Comparison of ENCODE assay signal across 9 cellular contexts in genomic region chr4:169070895-169071218, GRCh38.
A peak's percentile ranks its signal among the peaks of the same experiment; 100 is the strongest.
DNase-seq lines count a peak whose midpoint lies in the region; ATAC-seq, FAIRE-seq and TF ChIP-seq lines count a peak whose summit lies in the region.
"Had no signal": no experiment of that assay in that cellular context is flagged by ENCODE, and none has a peak within 500 bp of the region (broad histone marks: within the 10 kb centered on the region; RNA-seq: fewer than 3 reads in every experiment).

No MANE protein-coding gene starts in this region.

- ATAC-seq in A549, result peak; percentile 79 to 84
- ATAC-seq in left lobe of liver, result peak; percentile 96
- no peak for ATAC-seq in GM21367 (IDR thresholded peaks at IDR 0.05; ENCODE audit: unreplicated experiment)

- in situ Hi-C loops in SK-MEL-5 (cut with HindIII; ENCODE audit: low pct_unique_long_range_greater_than_20kb, low sequenced_read_pairs), result no loop called here

- TF ChIP-seq EP300 in A549 (IDR thresholded peaks at IDR 0.05), result no peak

- CTCF ChIA-PET in A549 (lab: Yijun Ruan, JAX), result interaction anchor here (0.6 to 1.7 kb wide), 3 partner anchors 25 to 46 kb away, joined by 3 to 5 read pairs (median 4); no protein-coding TSS in a partner anchor

- peak overlapping the region; percentile 73 to 84 for H3K27ac ChIP-seq in A549
- no peak overlapping the region for H3K27ac ChIP-seq in effector memory CD4-positive, alpha-beta T cell (ENCODE audit: insufficient read depth, low read length, poor library complexity, severe bottlenecking)
- H3K27ac ChIP-seq: cardiac muscle cell had no signal

- FAIRE-seq in A549 (lab: Jason Lieb, UNC), result no peak
- peak; percentile 51 for FAIRE-seq in HTR-8/SVneo (lab: Jason Lieb, UNC)

- no peak for TF ChIP-seq POLR2A in A549 (IDR thresholded peaks at IDR 0.05; ENCODE audit: low read length)

- no peaks in the 10 kb centered on the region for H3K27me3 ChIP-seq in effector memory CD4-positive, alpha-beta T cell (replicated peaks; ENCODE audit: control insufficient read depth, insufficient read depth, low read length, poor library complexity, severe bottlenecking)
- H3K27me3 ChIP-seq: cardiac muscle cell had no signal

- H3K4me1 ChIP-seq in A549, result peaks cover 25% of the 10 kb centered on the region
- no peaks in the 10 kb centered on the region for H3K4me1 ChIP-seq in effector memory CD4-positive, alpha-beta T cell (ENCODE audit: control insufficient read depth, insufficient read depth, low read length, poor library complexity, severe bottlenecking)

- no peaks in the 10 kb centered on the region for H3K9me3 ChIP-seq in A549
- H3K9me3 ChIP-seq in effector memory CD4-positive, alpha-beta T cell (ENCODE audit: control insufficient read depth, low read length), result no peaks in the 10 kb centered on the region

- peak; percentile 41 to 68 for DNase-seq in A549 (ENCODE audit: low read depth in 1 of 2, low spot score in 1 of 2)
- no peak for DNase-seq in HTR-8/SVneo (ENCODE audit: insufficient read length, low spot score)
- peak; percentile 86 for DNase-seq in SK-MEL-5 (ENCODE audit: low read depth, low spot score)
- peak; percentile 85 for DNase-seq in left lobe of liver (ENCODE audit: low spot score)
- DNase-seq in activated naive CD4-positive, alpha-beta T cell treated with Interleukin-2 at 50 U/mL for 16 hours, result no peak
- DNase-seq in effector memory CD4-positive, alpha-beta T cell, result no peak
- no peak for DNase-seq in GDM1 (lab: John Stamatoyannopoulos, UW)

- TF ChIP-seq RAD21 in A549 (conservative IDR thresholded peaks at IDR 0.05 in 1 of 2, IDR thresholded peaks at IDR 0.05 in 1 of 2), result no peak

- H3K4me3 ChIP-seq in A549, result no peak overlapping the region; the same call in 2 of the 3 replicates
- H3K4me3 ChIP-seq in effector memory CD4-positive, alpha-beta T cell (ENCODE audit: insufficient read depth, low read depth, low read length, poor library complexity, severe bottlenecking), result no peak overlapping the region
- H3K4me3 ChIP-seq: cardiac muscle cell had no signal

- 28% methylated on average over 5 of the region's 5 CpGs for WGBS in A549 (ENCODE audit: missing lambda C conversion rate)

- H3K4me2 ChIP-seq in A549, result peak overlapping the region; percentile 85

- POLR2A ChIA-PET in A549 (lab: Yijun Ruan, JAX), result interaction anchor here (1.7 kb wide), 2 partner anchors 41 to 61 kb away, joined by 7 to 12 read pairs; partner anchors contain the start of gene CBR4

- no peak for TF ChIP-seq CTCF in A549 (IDR thresholded peaks at IDR 0.05)

- no peaks in the 10 kb centered on the region for H3K36me3 ChIP-seq in effector memory CD4-positive, alpha-beta T cell (ENCODE audit: control insufficient read depth, insufficient read depth, low read length)
- H3K36me3 ChIP-seq: cardiac muscle cell had no signal

TF ChIP-seq in A549, 52 proteins besides CTCF, POLR2A, EP300 and RAD21:
- TF ChIP-seq HEYL (CRISPR knock-in tag; IDR thresholded peaks at IDR 0.05), result no peak
- TF ChIP-seq USF2 (IDR thresholded peaks at IDR 0.05), result peak; percentile 58
TF ChIP-seq in A549: peak in this region for 1.

Comparison
In these comparisons a context has a peak if more than half of its experiments do, and no peak if none do; other contexts are left out.
1. DNase-seq: peak in A549 (2 of 2), SK-MEL-5 (single experiment) and left lobe of liver (single experiment); none in HTR-8/SVneo (single experiment), activated naive CD4-positive, alpha-beta T cell treated with Interleukin-2 at 50 U/mL for 16 hours (single experiment), effector memory CD4-positive, alpha-beta T cell (0 of 3) and GDM1 (single experiment).